1 cellular context compared by ENCODE assay signal in genomic region chr22:25398591-25399062, GRCh38.
TF ChIP-seq lines count a peak whose summit lies in the region.

No MANE protein-coding gene starts in this region.

TF ChIP-seq in GM12878, 131 proteins besides CTCF, POLR2A, EP300 and RAD21 (continued from another document):
- peak; percentile 80 to 88 for TF ChIP-seq IKZF2 (IDR thresholded peaks at IDR 0.05)
- TF ChIP-seq MEF2A (IDR thresholded peaks at IDR 0.05; ENCODE audit: insufficient read depth, low read depth, low read length) = peak; percentile 52; the same call in 1 of the 2 replicates
- peak; percentile 68 for TF ChIP-seq BCL11A (IDR thresholded peaks at IDR 0.05; ENCODE audit: low read depth, low read length)
- TF ChIP-seq CREM (IDR thresholded peaks at IDR 0.05; ENCODE audit: low read depth) = peak; percentile 58
- TF ChIP-seq IRF4 (IDR thresholded peaks at IDR 0.05; ENCODE audit: low read depth, low read length) = peak; percentile 70
- peak; percentile 71 for TF ChIP-seq NKRF (conservative IDR thresholded peaks at IDR 0.05)
- peak; percentile 83 for TF ChIP-seq NBN (IDR thresholded peaks at IDR 0.05)
- TF ChIP-seq SKIL (IDR thresholded peaks at IDR 0.05; ENCODE audit: low read depth, poor library complexity, severe bottlenecking) = peak; percentile 72
- peak; percentile 63 for TF ChIP-seq MEF2B (IDR thresholded peaks at IDR 0.05; ENCODE audit: partially characterized antibody, poor library complexity, severe bottlenecking)
- peak; percentile 85; the same call in 1 of the 2 replicates for TF ChIP-seq MTA2 (IDR thresholded peaks at IDR 0.05; ENCODE audit: low read depth)
- TF ChIP-seq ZNF24 (IDR thresholded peaks at IDR 0.05) = peak; percentile 74
- peak; percentile 89 for TF ChIP-seq CBFB (IDR thresholded peaks at IDR 0.05; ENCODE audit: low read depth)
- TF ChIP-seq TCF7 (IDR thresholded peaks at IDR 0.05; ENCODE audit: borderline replicate concordance) = peak; percentile 62; the same call in 1 of the 2 replicates
- TF ChIP-seq EGR1 (IDR thresholded peaks at IDR 0.05; ENCODE audit: borderline replicate concordance in 1 of 2, low read depth in 2 of 2, low read length in 2 of 2) = 0 out of 3 replicates have a peak, but pooled peaks of 1 of the 2 experiments have one; percentile 16
- peak; percentile 38 to 65; a peak in 2 of 4 replicates for TF ChIP-seq BHLHE40 (IDR thresholded peaks at IDR 0.05; ENCODE audit: borderline replicate concordance in 1 of 2, low read depth in 2 of 2, low read length in 1 of 2)
- 0 out of 2 replicates have a peak, but pooled peaks have one; percentile 52 for TF ChIP-seq HDAC2 (IDR thresholded peaks at IDR 0.05)
- TF ChIP-seq FOXM1 (IDR thresholded peaks at IDR 0.05; ENCODE audit: low read depth, low read length) = peak; percentile 47; the same call in 1 of the 2 replicates
- TF ChIP-seq, protein P1, sequence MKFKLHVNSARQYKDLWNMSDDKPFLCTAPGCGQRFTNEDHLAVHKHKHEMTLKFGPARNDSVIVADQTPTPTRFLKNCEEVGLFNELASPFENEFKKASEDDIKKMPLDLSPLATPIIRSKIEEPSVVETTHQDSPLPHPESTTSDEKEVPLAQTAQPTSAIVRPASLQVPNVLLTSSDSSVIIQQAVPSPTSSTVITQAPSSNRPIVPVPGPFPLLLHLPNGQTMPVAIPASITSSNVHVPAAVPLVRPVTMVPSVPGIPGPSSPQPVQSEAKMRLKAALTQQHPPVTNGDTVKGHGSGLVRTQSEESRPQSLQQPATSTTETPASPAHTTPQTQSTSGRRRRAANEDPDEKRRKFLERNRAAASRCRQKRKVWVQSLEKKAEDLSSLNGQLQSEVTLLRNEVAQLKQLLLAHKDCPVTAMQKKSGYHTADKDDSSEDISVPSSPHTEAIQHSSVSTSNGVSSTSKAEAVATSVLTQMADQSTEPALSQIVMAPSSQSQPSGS (IDR thresholded peaks at IDR 0.05; ENCODE audit: low read length) = peak; percentile 53; the same call in 1 of the 2 replicates
- peak; percentile 65; the same call in 2 of the 3 replicates for TF ChIP-seq POU2F2 (IDR thresholded peaks at IDR 0.05; ENCODE audit: borderline replicate concordance, low read depth, low read length)
- peak; percentile 21; the same call in 1 of the 2 replicates for TF ChIP-seq SPI1 (IDR thresholded peaks at IDR 0.05; ENCODE audit: borderline replicate concordance, insufficient read depth, low read depth, low read length)
- TF ChIP-seq RUNX3 (IDR thresholded peaks at IDR 0.05; ENCODE audit: low read length) = peak; percentile 96
- TF ChIP-seq, protein P2, sequence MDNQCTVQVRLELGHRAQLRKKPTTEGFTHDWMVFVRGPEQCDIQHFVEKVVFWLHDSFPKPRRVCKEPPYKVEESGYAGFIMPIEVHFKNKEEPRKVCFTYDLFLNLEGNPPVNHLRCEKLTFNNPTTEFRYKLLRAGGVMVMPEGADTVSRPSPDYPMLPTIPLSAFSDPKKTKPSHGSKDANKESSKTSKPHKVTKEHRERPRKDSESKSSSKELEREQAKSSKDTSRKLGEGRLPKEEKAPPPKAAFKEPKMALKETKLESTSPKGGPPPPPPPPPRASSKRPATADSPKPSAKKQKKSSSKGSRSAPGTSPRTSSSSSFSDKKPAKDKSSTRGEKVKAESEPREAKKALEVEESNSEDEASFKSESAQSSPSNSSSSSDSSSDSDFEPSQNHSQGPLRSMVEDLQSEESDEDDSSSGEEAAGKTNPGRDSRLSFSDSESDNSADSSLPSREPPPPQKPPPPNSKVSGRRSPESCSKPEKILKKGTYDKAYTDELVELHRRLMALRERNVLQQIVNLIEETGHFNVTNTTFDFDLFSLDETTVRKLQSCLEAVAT (IDR thresholded peaks at IDR 0.05) = peak; percentile 59; the same call in 1 of the 2 replicates
- peak; percentile 72; the same call in 1 of the 2 replicates for TF ChIP-seq NFIC (IDR thresholded peaks at IDR 0.05; ENCODE audit: low read depth, low read length)
- TF ChIP-seq LARP7 (IDR thresholded peaks at IDR 0.05) = 0 out of 2 replicates have a peak, but pooled peaks have one; percentile 38
- peak; percentile 33; the same call in 1 of the 2 replicates for TF ChIP-seq ZNF207 (IDR thresholded peaks at IDR 0.05; ENCODE audit: borderline replicate concordance)
- peak; percentile 72 for TF ChIP-seq SP1 (IDR thresholded peaks at IDR 0.05; ENCODE audit: low read depth, low read length)
- TF ChIP-seq EED (IDR thresholded peaks at IDR 0.05; ENCODE audit: low read depth) = peak; percentile 84
- peak; percentile 83 for TF ChIP-seq IKZF1 (conservative IDR thresholded peaks at IDR 0.05)
